21 cellular contexts compared by ENCODE assay signal in the genomic region with DNA sequence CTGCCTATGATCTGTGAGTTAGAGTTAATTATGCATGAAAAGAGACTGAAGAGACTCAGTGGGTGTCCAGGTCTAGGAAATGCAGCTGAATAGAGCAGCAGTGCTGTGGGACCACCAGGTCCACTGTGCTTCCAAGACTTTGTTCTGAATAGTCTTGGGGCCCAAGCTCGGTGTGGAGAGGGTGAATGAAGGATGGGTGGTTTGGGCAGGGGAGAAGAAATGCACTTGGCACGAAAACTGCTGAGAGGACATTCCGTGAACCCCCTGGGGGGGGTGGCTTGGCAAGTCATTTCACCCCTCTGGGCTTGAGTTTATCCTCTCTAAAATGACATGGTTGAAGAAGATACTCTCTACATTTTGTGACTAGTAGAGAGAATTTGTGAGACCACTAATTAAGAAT. TPM values are rescaled to one million over a fixed set of nuclear protein-coding genes. Genes with fewer than 3 reads are reported as not detected.
DNase-seq lines count a peak whose midpoint lies in the region; ATAC-seq, FAIRE-seq and TF ChIP-seq lines count a peak whose summit lies in the region.
"Had no signal": no experiment of that assay in that cellular context is flagged by ENCODE, and none has a peak within 500 bp of the region (broad histone marks: within the 10 kb centered on the region; RNA-seq: fewer than 3 reads in every experiment).

No MANE protein-coding gene starts in this region.

- no peaks in the 10 kb centered on the region for H3K9me1 ChIP-seq in K562 (ENCODE audit: control insufficient read depth, insufficient read depth, low read length)

- DNase-seq in CD4-positive, CD25-positive, alpha-beta regulatory T cell: no peak
- DNase-seq in K562 (ENCODE audit: extremely low read depth in 1 of 4, low spot score in 3 of 4): peak in 1 of 4 experiments; percentile 6
- DNase-seq in SW 1271 (lab: John Stamatoyannopoulos, UW): no peak
- DNase-seq in caudate nucleus (lab: John Stamatoyannopoulos, UW): no peak
- no peak for DNase-seq in A172 (ENCODE audit: low spot score)
- no peak for DNase-seq in cerebellum (ENCODE audit: low spot score)
- DNase-seq: activated effector memory CD4-positive, alpha-beta T cell treated with anti-CD3 and anti-CD28 coated beads, Interleukin-2, amount 50 U/mL, for 16 hours; lower lobe of right lung; NCI-H2081 treated with DMSO at 0.1 percent for 48 hours; NCI-H526 treated with DMSO at 0.1 percent for 48 hours; thyroid gland had no signal

- WGBS in K562 (ENCODE audit: insufficient coverage, low coverage, missing lambda C conversion rate): 41% methylated on average over 3 of the region's 3 CpGs

- no peak overlapping the region for H3K4me3 ChIP-seq in BLaER1 treated with 17β-estradiol and CSF1 and Interleukin-3, amounts not matched to agents 10 nM and 100 nM
- no peak overlapping the region for H3K4me3 ChIP-seq in CD4-positive, CD25-positive, alpha-beta regulatory T cell (ENCODE audit: low read depth, low read length)
- H3K4me3 ChIP-seq in OCI-LY3 (ENCODE audit: low read length): no peak overlapping the region
- no peak overlapping the region for H3K4me3 ChIP-seq in K562
- H3K4me3 ChIP-seq: lower lobe of right lung, Peyer's patch, prostate gland, SK-N-MC, thyroid gland had no signal

- CTCF ChIA-PET in K562 (lab: Yijun Ruan, JAX; ENCODE audit: low intra/inter-chr PET ratio): no interaction called here

- no peak for ATAC-seq in CD4-positive, CD25-positive, alpha-beta regulatory T cell (ENCODE audit: low read depth in 2 of 2)
- ATAC-seq in K562: no peak
- ATAC-seq: HCT116 had no signal

- no peaks in the 10 kb centered on the region for H3K36me3 Mint-ChIP-seq in CD4-positive, CD25-positive, alpha-beta regulatory T cell

- peak overlapping the region; percentile 26 to 37 (median 36) for H3K27ac Mint-ChIP-seq in CD4-positive, CD25-positive, alpha-beta regulatory T cell

- TF ChIP-seq RAD21 in K562 (CRISPR knock-in tag; conservative IDR thresholded peaks at IDR 0.05 in 1 of 2, IDR thresholded peaks at IDR 0.05 in 1 of 2): no peak

- TF ChIP-seq EP300 in K562 (IDR thresholded peaks at IDR 0.05; ENCODE audit: low read length): no peak

- in situ Hi-C loops in K562 (cut with MboI): no loop called here

- H3K9me3 Mint-ChIP-seq in CD4-positive, CD25-positive, alpha-beta regulatory T cell: peaks cover 0 to 1% (median 0%) of the 10 kb centered on the region in 7 donors

- no peak for FAIRE-seq in K562 (lab: Jason Lieb, UNC)
- FAIRE-seq: D721Med, G401.6, GM12891 had no signal

- H3K9me3 ChIP-seq in BLaER1 treated with 17β-estradiol and CSF1 and Interleukin-3, amounts not matched to agents 10 nM and 100 nM (replicated peaks in 1 of 11): peaks cover 0 to 19% (median 12%) of the 10 kb centered on the region in 11 experiments; a peak in 12 of 22 replicates
- H3K9me3 ChIP-seq in CD4-positive, CD25-positive, alpha-beta regulatory T cell (ENCODE audit: control insufficient read depth in 2 of 2, low read length in 2 of 2): no peaks in the 10 kb centered on the region
- no peaks in the 10 kb centered on the region for H3K9me3 ChIP-seq in OCI-LY3 (ENCODE audit: insufficient read depth, low read length)
- no peaks in the 10 kb centered on the region for H3K9me3 ChIP-seq in K562 (replicated peaks; ENCODE audit: control insufficient read depth, insufficient read depth, low read depth, low read length)
- H3K9me3 ChIP-seq: lower lobe of right lung, Peyer's patch, prostate gland, thyroid gland had no signal

- H3K27ac ChIP-seq in BLaER1 treated with 17β-estradiol and CSF1 and Interleukin-3, amounts not matched to agents 10 nM and 100 nM: peak overlapping the region in 8 of 11 experiments; percentile 48 to 96 (median 90); a peak in 14 of 22 replicates
- no peak overlapping the region for H3K27ac ChIP-seq in CD4-positive, CD25-positive, alpha-beta regulatory T cell (ENCODE audit: insufficient read depth, low read length, poor library complexity, severe bottlenecking)
- H3K27ac ChIP-seq in OCI-LY3 (ENCODE audit: low read length): peak overlapping the region; percentile 99
- no peak overlapping the region for H3K27ac ChIP-seq in K562 (ENCODE audit: extremely low read depth, low read depth, low read length)
- H3K27ac ChIP-seq in caudate nucleus (ENCODE audit: low read depth, low read length): no peak overlapping the region
- H3K27ac ChIP-seq: prostate gland, thyroid gland had no signal

- no peak for TF ChIP-seq POLR2A in K562 (conservative IDR thresholded peaks at IDR 0.05)

- H3K4me3 Mint-ChIP-seq in CD4-positive, CD25-positive, alpha-beta regulatory T cell: no peak overlapping the region
- H3K4me3 Mint-ChIP-seq: nephron had no signal

- no TSS peak for BruUV-seq in K562 (replicated peaks; lab: Mats Ljungman, UMichigan)

- no peaks in the 10 kb centered on the region for H3K27me3 ChIP-seq in BLaER1 treated with 17β-estradiol and CSF1 and Interleukin-3, amounts not matched to agents 10 nM and 100 nM
- no peaks in the 10 kb centered on the region for H3K27me3 ChIP-seq in CD4-positive, CD25-positive, alpha-beta regulatory T cell (ENCODE audit: control insufficient read depth, insufficient read depth, low read length)
- H3K27me3 ChIP-seq in OCI-LY3 (ENCODE audit: low read depth, low read length) (no peaks in the 10 kb centered on the region), K562 (ENCODE audit: control insufficient read depth in 2 of 2, insufficient read depth in 2 of 2, low read length in 2 of 2) (no peaks in the 10 kb centered on the region)
- H3K27me3 ChIP-seq: Peyer's patch, thyroid gland had no signal

- H3K4me1 Mint-ChIP-seq in CD4-positive, CD25-positive, alpha-beta regulatory T cell: peaks cover 7 to 17% (median 13%) of the 10 kb centered on the region in 4 donors
- H3K4me1 Mint-ChIP-seq: nephron had no signal

- H3K9ac ChIP-seq in BLaER1 treated with 17β-estradiol and CSF1 and Interleukin-3, amounts not matched to agents 10 nM and 100 nM: peak overlapping the region in 4 of 11 experiments; percentile 74 to 83 (median 78); a peak in 6 of 22 replicates
- H3K9ac ChIP-seq in OCI-LY3 (ENCODE audit: low read length) (peak overlapping the region; percentile 69; the same call in 1 of the 2 replicates), K562 (ENCODE audit: insufficient read depth in 1 of 2, low read depth in 2 of 2, low read length in 2 of 2) (0 out of 4 replicates have a peak overlapping the region, but pooled peaks of 1 of the 2 experiments have one; percentile 26)

- no peaks in the 10 kb centered on the region for H3K36me3 ChIP-seq in BLaER1 treated with 17β-estradiol and CSF1 and Interleukin-3, amounts not matched to agents 10 nM and 100 nM
- H3K36me3 ChIP-seq in CD4-positive, CD25-positive, alpha-beta regulatory T cell (ENCODE audit: control insufficient read depth, insufficient read depth, low read length): no peaks in the 10 kb centered on the region
- H3K36me3 ChIP-seq in OCI-LY3 (replicated peaks; ENCODE audit: low read depth, low read length) (peaks cover 3% of the 10 kb centered on the region), K562 (ENCODE audit: control insufficient read depth, insufficient read depth, low read length) (no peaks in the 10 kb centered on the region)
- H3K36me3 ChIP-seq: lower lobe of right lung, Peyer's patch, prostate gland, thyroid gland had no signal

- POLR2A ChIA-PET in K562 (lab: Yijun Ruan, JAX): interaction anchor here (0.5 to 1.0 kb wide), 2 partner anchors 36 to 506 kb away, joined by 3 read pairs; a partner anchor contains a TSS

- peaks cover 8 to 62% (median 22%) of the 10 kb centered on the region in 10 experiments; a peak in 19 of 20 replicates for H3K4me1 ChIP-seq in BLaER1 treated with 17β-estradiol and CSF1 and Interleukin-3, amounts not matched to agents 10 nM and 100 nM
- peaks cover 9% of the 10 kb centered on the region for H3K4me1 ChIP-seq in CD4-positive, CD25-positive, alpha-beta regulatory T cell (ENCODE audit: control insufficient read depth, insufficient read depth, low read length, poor library complexity, severe bottlenecking)
- peaks cover 36% of the 10 kb centered on the region for H3K4me1 ChIP-seq in OCI-LY3 (ENCODE audit: low read length)
- peaks cover 0 to 3% of the 10 kb centered on the region in 2 experiments; a peak in 3 of 5 replicates for H3K4me1 ChIP-seq in K562 (replicated peaks in 1 of 2; ENCODE audit: control insufficient read depth in 2 of 2, insufficient read depth in 2 of 2, low read length in 2 of 2)
- H3K4me1 ChIP-seq: Peyer's patch, prostate gland, thyroid gland had no signal

- no peak overlapping the region for H2AFZ ChIP-seq in OCI-LY3 (ENCODE audit: low read depth, low read length)
- no peak overlapping the region for H2AFZ ChIP-seq in K562 (ENCODE audit: low read depth, low read length)

- H4K20me1 ChIP-seq in BLaER1 treated with 17β-estradiol and CSF1 and Interleukin-3, amounts not matched to agents 10 nM and 100 nM: no peaks in the 10 kb centered on the region
- H4K20me1 ChIP-seq in OCI-LY3 (ENCODE audit: insufficient read depth, low read length) (no peaks in the 10 kb centered on the region), K562 (replicated peaks; ENCODE audit: control insufficient read depth, insufficient read depth, low read length) (no peaks in the 10 kb centered on the region)

- peak overlapping the region in 6 of 11 experiments; percentile 73 to 85 (median 82); a peak in 11 of 22 replicates for H3K4me2 ChIP-seq in BLaER1 treated with 17β-estradiol and CSF1 and Interleukin-3, amounts not matched to agents 10 nM and 100 nM
- H3K4me2 ChIP-seq in OCI-LY3 (ENCODE audit: low read length): no peak overlapping the region
- no peak overlapping the region for H3K4me2 ChIP-seq in K562 (ENCODE audit: insufficient read depth, low read length)

- peaks cover 12% of the 10 kb centered on the region for H3K27me3 Mint-ChIP-seq in CD4-positive, CD25-positive, alpha-beta regulatory T cell

- no peaks in the 10 kb centered on the region for H3K79me2 ChIP-seq in OCI-LY3 (ENCODE audit: low read length)
- H3K79me2 ChIP-seq in K562 (ENCODE audit: control insufficient read depth, insufficient read depth, low read length): no peaks in the 10 kb centered on the region

- intact Hi-C loops in K562 (cut with micrococcal nuclease): no loop called here

- TF ChIP-seq CTCF in OCI-LY3 (IDR thresholded peaks at IDR 0.05; ENCODE audit: low read depth, low read length) (no peak), K562 (IDR thresholded peaks at IDR 0.05 in 2 of 3, conservative IDR thresholded peaks at IDR 0.05 in 1 of 3; ENCODE audit: insufficient read depth in 2 of 3, low read depth in 1 of 3, low read length in 3 of 3) (no peak)

RNA-seq across cellular contexts. Expression of a gene that starts 36.0 kb away (rescaled TPM):
- 66.8 TPM for total RNA-seq in CD4-positive, CD25-positive, alpha-beta regulatory T cell
- polyA plus RNA-seq in CD4-positive, CD25-positive, alpha-beta regulatory T cell: 100 to 1,000 TPM; 108 to 130 (median 116) TPM
- 32.6 and 51.8 TPM in 2 replicates for total RNA-seq in K562 (2011; cell fraction: chromatin; rRNA removed; ENCODE audit: low replicate concordance)
- total RNA-seq in K562 (2011; cell fraction: nucleolus; rRNA removed): 35.0 and 40.7 TPM in 2 replicates
- total RNA-seq in K562 (2011; cell fraction: nucleoplasm; rRNA removed): 39.6 and 50.8 TPM in 2 replicates
- 54.4 and 56.9 TPM in 2 replicates for total RNA-seq in K562 (2014; rRNA removed)
- 60.8 and 68.2 TPM in 2 replicates for total RNA-seq in K562 (2014; rRNA removed; fragmentation: Illumina TruSeq; extraction: Trizol)
- 55.3 and 60.2 TPM in 2 replicates for total RNA-seq in K562 (2015; rRNA removed; fragmentation: Illumina TruSeq; extraction: Trizol)
- total RNA-seq in K562 (2021): 84.9 and 94.6 TPM in 2 replicates
- 49.2 and 55.1 TPM in 2 replicates for polyA plus RNA-seq in K562 (2011; rRNA removed)
- 27.6 and 37.7 TPM in 2 replicates for polyA plus RNA-seq in K562 (2011; cell fraction: cytosol; rRNA removed)
- 18.4 and 26.1 TPM in 2 replicates for polyA plus RNA-seq in K562 (2011; cell fraction: nucleus; rRNA removed)
- polyA plus RNA-seq in K562 (2012): 48.8 and 61.6 TPM in 2 replicates
- polyA plus RNA-seq in K562 (2014; fragmentation: Illumina TruSeq; extraction: Trizol): 66.4 and 73.3 TPM in 2 replicates
- 10 to 100 TPM; 18.8 to 21.5 TPM for polyA plus RNA-seq in K562 (2014; fragmentation: Nextera tagmentation; extraction: Ambion mirVana)
- polyA plus RNA-seq in K562 (2014; rRNA removed): 43.9 and 48.7 TPM in 2 replicates
- polyA minus RNA-seq in K562 (2011; rRNA and poly(A)+ RNA removed): 76.6 and 82.5 TPM in 2 replicates
- 33.6 and 42.7 TPM in 2 replicates for polyA minus RNA-seq in K562 (2011; cell fraction: cytosol; rRNA and poly(A)+ RNA removed)
- polyA minus RNA-seq in K562 (2011; cell fraction: nucleus; rRNA and poly(A)+ RNA removed): 27.1 and 40.3 TPM in 2 replicates
- total RNA-seq in A172 (2014; rRNA removed; shearing (Covaris generic)): 68.9 and 80.1 TPM in 2 replicates
- 45.9 TPM for total RNA-seq in cerebellum

Comparison
In these comparisons a context has a peak if more than half of its experiments do, and no peak if none do; other contexts are left out.
1. H3K27ac ChIP-seq: peak in BLaER1 treated with 17β-estradiol and CSF1 and Interleukin-3, amounts not matched to agents 10 nM and 100 nM (8 of 11) and OCI-LY3 (single experiment); none in CD4-positive, CD25-positive, alpha-beta regulatory T cell (single experiment), K562 (single experiment) and caudate nucleus (single experiment).
2. H3K4me2 ChIP-seq: peak in BLaER1 treated with 17β-estradiol and CSF1 and Interleukin-3, amounts not matched to agents 10 nM and 100 nM (6 of 11); none in OCI-LY3 (single experiment) and K562 (single experiment).